1 cellular context compared by ENCODE assay signal in the genomic region with DNA sequence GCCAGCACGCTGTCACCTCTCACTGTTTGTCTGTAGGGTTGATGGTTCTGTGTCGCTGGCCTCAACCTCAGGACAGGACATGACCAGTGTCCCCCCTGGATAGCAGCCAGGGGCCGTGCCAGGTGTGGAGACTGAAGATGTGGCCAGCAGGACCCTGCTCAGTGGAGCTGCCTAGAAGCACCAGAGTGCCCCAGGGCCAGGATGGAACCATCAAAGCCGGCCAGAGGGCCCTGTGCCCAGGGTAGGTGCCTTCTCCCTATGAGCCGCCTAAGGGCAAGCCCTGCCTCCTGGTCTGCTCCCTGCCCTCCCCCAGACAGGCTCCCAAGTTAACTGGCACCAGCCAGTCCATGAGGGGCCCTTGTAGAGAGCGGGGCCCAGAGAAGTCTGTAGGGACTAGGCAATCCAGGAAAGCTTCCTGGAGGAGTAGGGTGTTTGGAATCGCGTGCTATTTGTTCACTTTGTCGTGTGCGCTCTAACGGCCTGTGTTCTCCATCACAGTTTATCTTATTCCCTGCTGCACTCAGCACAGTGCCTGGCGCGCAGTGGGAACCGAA.
TF ChIP-seq lines count a peak whose summit lies in the region.

No MANE protein-coding gene starts in this region.

TF ChIP-seq in IMR-90, 13 proteins besides CTCF, POLR2A, EP300 and RAD21:
- TF ChIP-seq RFX5 (IDR thresholded peaks at IDR 0.05; ENCODE audit: low read depth, low read length) (no peak), CHD1 (IDR thresholded peaks at IDR 0.05; ENCODE audit: low read depth, low read length) (no peak), MXI1 (IDR thresholded peaks at IDR 0.05; ENCODE audit: borderline replicate concordance, low read depth, low read length) (no peak), RCOR1 (IDR thresholded peaks at IDR 0.05; ENCODE audit: insufficient replicate concordance, low read length) (no peak), FOS (IDR thresholded peaks at IDR 0.05; ENCODE audit: low read depth, low read length) (no peak), MAFK (IDR thresholded peaks at IDR 0.05; ENCODE audit: low read depth, low read length) (no peak), BHLHE40 (IDR thresholded peaks at IDR 0.05; ENCODE audit: low read depth, low read length) (no peak), CEBPB (IDR thresholded peaks at IDR 0.05; ENCODE audit: low read depth, low read length) (no peak), MAZ (IDR thresholded peaks at IDR 0.05; ENCODE audit: borderline replicate concordance, low read depth, low read length) (no peak), SMC3 (IDR thresholded peaks at IDR 0.05; ENCODE audit: low read depth, low read length) (no peak), NFE2L2 (IDR thresholded peaks at IDR 0.05; ENCODE audit: low read depth, low read length) (no peak)
- TF ChIP-seq, protein P1, sequence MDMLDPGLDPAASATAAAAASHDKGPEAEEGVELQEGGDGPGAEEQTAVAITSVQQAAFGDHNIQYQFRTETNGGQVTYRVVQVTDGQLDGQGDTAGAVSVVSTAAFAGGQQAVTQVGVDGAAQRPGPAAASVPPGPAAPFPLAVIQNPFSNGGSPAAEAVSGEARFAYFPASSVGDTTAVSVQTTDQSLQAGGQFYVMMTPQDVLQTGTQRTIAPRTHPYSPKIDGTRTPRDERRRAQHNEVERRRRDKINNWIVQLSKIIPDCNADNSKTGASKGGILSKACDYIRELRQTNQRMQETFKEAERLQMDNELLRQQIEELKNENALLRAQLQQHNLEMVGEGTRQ (IDR thresholded peaks at IDR 0.05; ENCODE audit: low read depth, low read length), result no peak
- TF ChIP-seq, protein P2, sequence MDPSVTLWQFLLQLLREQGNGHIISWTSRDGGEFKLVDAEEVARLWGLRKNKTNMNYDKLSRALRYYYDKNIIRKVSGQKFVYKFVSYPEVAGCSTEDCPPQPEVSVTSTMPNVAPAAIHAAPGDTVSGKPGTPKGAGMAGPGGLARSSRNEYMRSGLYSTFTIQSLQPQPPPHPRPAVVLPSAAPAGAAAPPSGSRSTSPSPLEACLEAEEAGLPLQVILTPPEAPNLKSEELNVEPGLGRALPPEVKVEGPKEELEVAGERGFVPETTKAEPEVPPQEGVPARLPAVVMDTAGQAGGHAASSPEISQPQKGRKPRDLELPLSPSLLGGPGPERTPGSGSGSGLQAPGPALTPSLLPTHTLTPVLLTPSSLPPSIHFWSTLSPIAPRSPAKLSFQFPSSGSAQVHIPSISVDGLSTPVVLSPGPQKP (IDR thresholded peaks at IDR 0.05; ENCODE audit: borderline replicate concordance, low read depth, low read length), result no peak
TF ChIP-seq in IMR-90: peak in this region for 0.
